In the genomic region with DNA sequence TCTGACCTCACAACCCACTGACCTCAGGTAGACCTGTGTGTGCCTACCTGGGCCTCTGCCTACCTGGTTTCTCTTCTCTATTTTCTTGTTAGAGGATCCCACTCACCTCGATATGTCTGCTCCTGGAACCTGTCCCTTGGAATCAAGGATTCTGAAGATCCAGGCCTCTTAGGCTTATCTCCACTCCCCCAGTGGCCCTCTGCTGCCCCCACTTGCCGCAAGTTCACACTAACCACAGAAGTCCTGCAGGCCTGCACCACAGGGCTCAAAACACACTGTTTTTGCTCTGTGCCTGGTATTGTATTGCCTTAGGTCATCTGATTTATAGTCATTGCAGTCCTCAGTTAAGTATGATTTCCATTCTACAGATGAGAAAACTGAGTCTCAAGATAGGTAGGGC, we compare ENCODE assay signal across 12 cellular contexts. TPM values are rescaled to one million over a fixed set of nuclear protein-coding genes. Genes with fewer than 3 reads are reported as not detected.
A peak's percentile ranks its signal among the peaks of the same experiment; 100 is the strongest.
DNase-seq lines count a peak whose midpoint lies in the region; ATAC-seq and TF ChIP-seq lines count a peak whose summit lies in the region.
"Had no signal": no experiment of that assay in that cellular context is flagged by ENCODE, and none has a peak within 500 bp of the region (broad histone marks: within the 10 kb centered on the region; RNA-seq: fewer than 3 reads in every experiment).

No MANE protein-coding gene starts in this region.

- H3K27ac Mint-ChIP-seq in WTC11: no peak overlapping the region
- no peak overlapping the region for H3K27ac Mint-ChIP-seq in activated T-helper 1 cell treated with anti-CD3 and anti-CD28 coated beads, Interleukin-12 subunit alpha, Interleukin-12 subunit beta, Interleukin-2, Interleukin-4 antibody, amounts not matched to agents 30 ng/mL and 10 ng/mL and 1 ng/mL, durations not matched to agents 14 hours and 24 hours and 36 hours
- H3K27ac Mint-ChIP-seq: activated T-helper 17 cell treated with anti-CD3 and anti-CD28 coated beads, Interleukin-2, amount 50 U/mL, for 72 hours; memory B cell had no signal

- ATAC-seq in WTC11: peak; percentile 91
- ATAC-seq: activated T-helper 17 cell treated with anti-CD3 and anti-CD28 coated beads, Interleukin-2, amount 50 U/mL, for 72 hours; GM12878 had no signal

- no peaks in the 10 kb centered on the region for H3K9me3 Mint-ChIP-seq in WTC11
- no peaks in the 10 kb centered on the region for H3K9me3 Mint-ChIP-seq in activated T-helper 1 cell treated with anti-CD3 and anti-CD28 coated beads, Interleukin-12 subunit alpha, Interleukin-12 subunit beta, Interleukin-2, Interleukin-4 antibody, amounts not matched to agents 30 ng/mL and 10 ng/mL and 1 ng/mL, durations not matched to agents 14 hours and 24 hours and 36 hours
- H3K9me3 Mint-ChIP-seq: activated T-helper 17 cell treated with anti-CD3 and anti-CD28 coated beads, Interleukin-2, amount 50 U/mL, for 72 hours had no signal

- H3K4me1 Mint-ChIP-seq in WTC11: peaks cover 37% of the 10 kb centered on the region
- H3K4me1 Mint-ChIP-seq in activated T-helper 1 cell treated with anti-CD3 and anti-CD28 coated beads, Interleukin-12 subunit alpha, Interleukin-12 subunit beta, Interleukin-2, Interleukin-4 antibody, amounts not matched to agents 30 ng/mL and 10 ng/mL and 1 ng/mL, durations not matched to agents 14 hours and 24 hours and 36 hours (ENCODE audit: low read depth): no peaks in the 10 kb centered on the region
- H3K4me1 Mint-ChIP-seq: activated T-helper 17 cell treated with anti-CD3 and anti-CD28 coated beads, Interleukin-2, amount 50 U/mL, for 72 hours; memory B cell had no signal

- TF ChIP-seq CTCF in WTC11 (IDR thresholded peaks at IDR 0.05): no peak

- CTCF ChIA-PET in WTC11 (lab: Charles Lee): interaction anchor here (0.8 to 1.4 kb wide), 5 partner anchors 9 to 293 kb away, joined by 3 to 10 read pairs (median 3); no protein-coding TSS in a partner anchor

- no peak overlapping the region for H3K4me3 Mint-ChIP-seq in WTC11
- no peak overlapping the region for H3K4me3 Mint-ChIP-seq in activated T-helper 1 cell treated with anti-CD3 and anti-CD28 coated beads, Interleukin-12 subunit alpha, Interleukin-12 subunit beta, Interleukin-2, Interleukin-4 antibody, amounts not matched to agents 30 ng/mL and 10 ng/mL and 1 ng/mL, durations not matched to agents 14 hours and 24 hours and 36 hours
- H3K4me3 Mint-ChIP-seq: activated T-helper 17 cell treated with anti-CD3 and anti-CD28 coated beads, Interleukin-2, amount 50 U/mL, for 72 hours; memory B cell had no signal

- POLR2A ChIA-PET in WTC11 (lab: Charles Lee): no interaction called here

- DNase-seq in NCI-H1417 (lab: John Stamatoyannopoulos, UW) (peak in 2 of 3 experiments; percentile 35 to 51), NCI-H1417 treated with DMSO at 0.1 percent for 48 hours (lab: John Stamatoyannopoulos, UW) (no peak), NCI-H2107 treated with DMSO at 0.1 percent for 48 hours (lab: John Stamatoyannopoulos, UW; ENCODE audit: unreplicated experiment) (peak; percentile 45), WTC11 (ENCODE audit: low spot score) (peak; percentile 58), pons (ENCODE audit: low spot score) (peak; percentile 47), NCI-H1436 treated with DMSO at 0.1 percent for 48 hours (lab: John Stamatoyannopoulos, UW) (no peak)
- no peak for DNase-seq in stimulated activated CD4-positive, alpha-beta T cell treated with anti-CD3 and anti-CD28 coated beads, Interleukin-4, amount 100 ng/mL, for 24 hours
- DNase-seq in activated T-helper 1 cell treated with anti-CD3 and anti-CD28 coated beads, Interleukin-12 subunit alpha, Interleukin-12 subunit beta, Interleukin-2, Interleukin-4 antibody, amounts not matched to agents 30 ng/mL and 10 ng/mL and 1 ng/mL, durations not matched to agents 14 hours and 24 hours and 36 hours (ENCODE audit: low spot score): no peak
- DNase-seq: activated CD4-positive, alpha-beta T cell treated with anti-CD3 and anti-CD28 coated beads, Interleukin-2, amount 50 U/mL, for 1 hour had no signal

- H3K36me3 Mint-ChIP-seq in WTC11: no peaks in the 10 kb centered on the region
- no peaks in the 10 kb centered on the region for H3K36me3 Mint-ChIP-seq in activated T-helper 1 cell treated with anti-CD3 and anti-CD28 coated beads, Interleukin-12 subunit alpha, Interleukin-12 subunit beta, Interleukin-2, Interleukin-4 antibody, amounts not matched to agents 30 ng/mL and 10 ng/mL and 1 ng/mL, durations not matched to agents 14 hours and 24 hours and 36 hours (ENCODE audit: low read depth)
- H3K36me3 Mint-ChIP-seq: memory B cell had no signal

- intact Hi-C loops in activated T-helper 1 cell treated with anti-CD3 and anti-CD28 coated beads, Interleukin-12 subunit alpha, Interleukin-12 subunit beta, Interleukin-2, Interleukin-4 antibody, amounts not matched to agents 30 ng/mL and 10 ng/mL and 1 ng/mL, durations not matched to agents 14 hours and 24 hours and 36 hours (cut with micrococcal nuclease): no loop called here

- H3K27me3 Mint-ChIP-seq in WTC11 (ENCODE audit: low read depth): peaks cover 2% of the 10 kb centered on the region; the same call in 1 of the 2 replicates
- no peaks in the 10 kb centered on the region for H3K27me3 Mint-ChIP-seq in activated T-helper 1 cell treated with anti-CD3 and anti-CD28 coated beads, Interleukin-12 subunit alpha, Interleukin-12 subunit beta, Interleukin-2, Interleukin-4 antibody, amounts not matched to agents 30 ng/mL and 10 ng/mL and 1 ng/mL, durations not matched to agents 14 hours and 24 hours and 36 hours (ENCODE audit: insufficient read depth)

TF ChIP-seq in WTC11, 78 proteins besides CTCF, POLR2A, EP300 and RAD21:
- TF ChIP-seq KAT7 (CRISPR knock-in tag; IDR thresholded peaks at IDR 0.05; ENCODE audit: borderline replicate concordance) (no peak), ZNF219 (CRISPR knock-in tag; IDR thresholded peaks at IDR 0.05; ENCODE audit: borderline replicate concordance) (no peak)
- TF ChIP-seq, protein P1, sequence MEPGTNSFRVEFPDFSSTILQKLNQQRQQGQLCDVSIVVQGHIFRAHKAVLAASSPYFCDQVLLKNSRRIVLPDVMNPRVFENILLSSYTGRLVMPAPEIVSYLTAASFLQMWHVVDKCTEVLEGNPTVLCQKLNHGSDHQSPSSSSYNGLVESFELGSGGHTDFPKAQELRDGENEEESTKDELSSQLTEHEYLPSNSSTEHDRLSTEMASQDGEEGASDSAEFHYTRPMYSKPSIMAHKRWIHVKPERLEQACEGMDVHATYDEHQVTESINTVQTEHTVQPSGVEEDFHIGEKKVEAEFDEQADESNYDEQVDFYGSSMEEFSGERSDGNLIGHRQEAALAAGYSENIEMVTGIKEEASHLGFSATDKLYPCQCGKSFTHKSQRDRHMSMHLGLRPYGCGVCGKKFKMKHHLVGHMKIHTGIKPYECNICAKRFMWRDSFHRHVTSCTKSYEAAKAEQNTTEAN (CRISPR knock-in tag; IDR thresholded peaks at IDR 0.05): no peak

RNA-seq across cellular contexts. Expression of a gene that starts 15.3 kb away (rescaled TPM):
- 2.5 to 3.0 TPM (median 2.9 TPM) in 3 replicates for total RNA-seq in WTC11 (2021)
- total RNA-seq in activated T-helper 1 cell treated with anti-CD3 and anti-CD28 coated beads, Interleukin-12 subunit alpha, Interleukin-12 subunit beta, Interleukin-2, Interleukin-4 antibody, amounts not matched to agents 30 ng/mL and 10 ng/mL and 1 ng/mL, durations not matched to agents 14 hours and 24 hours and 36 hours: not detected in 2 replicates
- total RNA-seq: activated T-helper 17 cell treated with anti-CD3 and anti-CD28 coated beads, Interleukin-2, amount 50 U/mL, for 72 hours had no signal

Comparison
In these comparisons a context has a peak if more than half of its experiments do, and no peak if none do; other contexts are left out.
1. DNase-seq: peak in NCI-H1417 (2 of 3), NCI-H2107 treated with DMSO at 0.1 percent for 48 hours (single experiment), WTC11 (single experiment) and pons (single experiment); none in NCI-H1417 treated with DMSO at 0.1 percent for 48 hours (single experiment), stimulated activated CD4-positive, alpha-beta T cell treated with anti-CD3 and anti-CD28 coated beads, Interleukin-4, amount 100 ng/mL, for 24 hours (single experiment), activated T-helper 1 cell treated with anti-CD3 and anti-CD28 coated beads, Interleukin-12 subunit alpha, Interleukin-12 subunit beta, Interleukin-2, Interleukin-4 antibody, amounts not matched to agents 30 ng/mL and 10 ng/mL and 1 ng/mL, durations not matched to agents 14 hours and 24 hours and 36 hours (single experiment) and NCI-H1436 treated with DMSO at 0.1 percent for 48 hours (single experiment).